8 cellular contexts compared by ENCODE assay signal in the genomic region with DNA sequence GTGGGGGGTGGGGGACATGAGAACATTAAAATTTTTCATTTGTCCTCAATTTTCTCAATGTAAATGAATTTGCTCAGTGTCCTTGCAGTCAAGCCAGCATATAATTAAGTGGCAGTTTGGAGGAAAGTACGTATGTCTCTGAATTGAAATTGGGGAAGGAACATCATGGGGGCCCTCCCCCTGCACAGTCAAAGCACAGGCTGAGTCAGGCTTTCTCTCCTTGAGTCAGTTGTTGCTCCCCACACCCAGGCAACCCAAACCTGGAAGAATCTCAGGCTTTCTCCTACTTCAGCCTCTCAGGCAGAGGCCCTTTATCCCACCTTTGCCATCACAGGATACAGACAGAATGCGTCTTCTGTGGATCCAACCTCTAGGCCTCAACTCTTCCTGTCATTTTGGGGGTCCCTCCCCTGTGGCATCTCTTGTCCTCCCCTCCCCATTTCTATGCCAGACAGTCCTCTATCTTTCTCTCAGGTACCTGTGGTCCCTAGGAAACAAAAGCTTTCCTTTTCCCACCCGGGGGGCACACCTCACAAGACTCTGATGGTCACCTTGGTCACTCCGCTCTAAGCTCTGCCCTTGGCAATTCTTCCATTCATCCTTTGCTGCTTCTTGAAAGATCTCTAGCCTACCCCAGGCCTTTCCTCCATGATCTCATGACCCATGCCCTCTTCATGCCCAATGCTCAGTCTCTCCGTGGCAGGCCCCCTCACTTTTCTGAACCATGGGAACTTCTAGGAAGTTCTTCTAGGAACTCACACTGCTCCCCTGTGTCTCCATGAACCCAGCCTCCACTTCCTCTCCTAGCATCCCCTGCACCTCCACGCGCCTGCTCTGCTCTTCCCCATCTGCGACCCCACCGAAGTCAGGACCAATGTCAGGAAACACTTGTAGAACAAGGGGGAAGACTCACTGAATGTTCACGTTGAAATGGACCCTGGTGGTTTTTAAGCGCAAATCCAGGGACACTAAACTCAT. TPM values are rescaled to one million over a fixed set of nuclear protein-coding genes. Genes with fewer than 3 reads are reported as not detected.
DNase-seq lines count a peak whose midpoint lies in the region; ATAC-seq and TF ChIP-seq lines count a peak whose summit lies in the region.

No MANE protein-coding gene starts in this region.

- peak; percentile 67 for ATAC-seq in GM19395 (IDR thresholded peaks at IDR 0.05; ENCODE audit: unreplicated experiment)
- ATAC-seq in HG03521 (IDR thresholded peaks at IDR 0.05; ENCODE audit: unreplicated experiment) = peak; percentile 54
- ATAC-seq in HG03139 (IDR thresholded peaks at IDR 0.05; ENCODE audit: unreplicated experiment) = no peak

- H3K9me3 ChIP-seq in right atrium auricular region = no peaks in the 10 kb centered on the region

- H3K4me3 ChIP-seq in epithelial cell of esophagus (ENCODE audit: low read length) (no peak overlapping the region), right atrium auricular region (no peak overlapping the region)

- H3K27me3 ChIP-seq in right atrium auricular region = no peaks in the 10 kb centered on the region

- H3K27ac ChIP-seq in right atrium auricular region = no peak overlapping the region

- TF ChIP-seq CTCF in epithelial cell of esophagus (IDR thresholded peaks at IDR 0.05; ENCODE audit: insufficient read depth, low read depth, low read length, missing control alignments) = no peak
- TF ChIP-seq CTCF in right atrium auricular region (IDR thresholded peaks at IDR 0.05) = no peak

- peak; percentile 79 for DNase-seq in CD1c-positive myeloid dendritic cell (ENCODE audit: extremely low spot score)
- peak; percentile 59 for DNase-seq in epithelial cell of esophagus (ENCODE audit: low read depth)
- DNase-seq in right atrium auricular region (ENCODE audit: low spot score) = no peak
- DNase-seq in G401 (ENCODE audit: low spot score) = no peak
- no peak for DNase-seq in hepatic stellate cell (ENCODE audit: low spot score)

- H3K36me3 ChIP-seq in right atrium auricular region = no peaks in the 10 kb centered on the region

- peaks cover 0 to 70% of the 10 kb centered on the region in 2 donors for H3K4me1 ChIP-seq in right atrium auricular region

- in situ Hi-C loops in G401 (cut with HindIII; ENCODE audit: low sequenced_read_pairs) = no loop called here

RNA-seq across cellular contexts. Expression of gene CREB3L2, which starts 40.4 kb away (rescaled TPM):
- total RNA-seq in right atrium auricular region = 10 to 100 TPM; 25.6 to 39.6 TPM
- total RNA-seq in G401 (2014; rRNA removed; shearing (Covaris generic)) = 2.3 and 4.1 TPM in 2 replicates

Comparison
In these comparisons a context has a peak if more than half of its experiments do, and no peak if none do; other contexts are left out.
1. DNase-seq: peak in CD1c-positive myeloid dendritic cell (single experiment) and epithelial cell of esophagus (single experiment); none in right atrium auricular region (single experiment), G401 (single experiment) and hepatic stellate cell (single experiment).